ENCODE assay signal across 22 cellular contexts in genomic region chr19:33450689-33451088, GRCh38.
A peak's percentile ranks its signal among the peaks of the same experiment; 100 is the strongest.
DNase-seq lines count a peak whose midpoint lies in the region; ATAC-seq, FAIRE-seq and TF ChIP-seq lines count a peak whose summit lies in the region.
"Had no signal": no experiment of that assay in that cellular context is flagged by ENCODE, and none has a peak within 500 bp of the region (broad histone marks: within the 10 kb centered on the region; RNA-seq: fewer than 3 reads in every experiment).

No MANE protein-coding gene starts in this region.

- H4K91ac ChIP-seq in H1 (replicated peaks; ENCODE audit: insufficient read length, low read length), result no peak overlapping the region

- TF ChIP-seq POLR2A in H1 (IDR thresholded peaks at IDR 0.05; ENCODE audit: control extremely low read depth in 1 of 2, low read depth in 2 of 2, low read length in 2 of 2), result no peak
- no peak for TF ChIP-seq POLR2A in tibial nerve (IDR thresholded peaks at IDR 0.05)

- no peak overlapping the region for H2BK120ac ChIP-seq in H1 (replicated peaks; ENCODE audit: low read depth, low read length)

- peaks cover 0 to 3% of the 10 kb centered on the region in 2 experiments for H4K20me1 ChIP-seq in H1 (replicated peaks in 1 of 2; ENCODE audit: control insufficient read depth in 1 of 2, insufficient read depth in 2 of 2, low read length in 2 of 2)

- TF ChIP-seq EP300 in H1 (IDR thresholded peaks at IDR 0.05; ENCODE audit: borderline replicate concordance in 1 of 2, low read depth in 2 of 2, low read length in 2 of 2), result no peak
- no peak for TF ChIP-seq EP300 in tibial nerve (IDR thresholded peaks at IDR 0.05)

- no peak overlapping the region for H2BK12ac ChIP-seq in H1 (ENCODE audit: low read depth, low read length)

- H3K4me1 ChIP-seq in HEK293 (ENCODE audit: control insufficient read depth, insufficient read depth, low read length) (no peaks in the 10 kb centered on the region), H1 (replicated peaks in 1 of 4; ENCODE audit: control insufficient read depth in 3 of 4, insufficient read depth in 4 of 4, low read length in 3 of 4) (no peaks in the 10 kb centered on the region), tibial nerve (no peaks in the 10 kb centered on the region)

- CTCF ChIA-PET in HEK293 (lab: Yijun Ruan, JAX) (interaction anchor here (1.3 to 4.8 kb wide), 4 partner anchors 10 to 321 kb away, joined by 3 to 21 read pairs (median 10); no protein-coding TSS in a partner anchor), H1 (lab: Charles Lee; ENCODE audit: partially characterized antibody) (interaction anchor here (1.1 to 1.4 kb wide), 3 partner anchors 12 to 141 kb away, joined by 3 to 5 read pairs (median 4); no protein-coding TSS in a partner anchor)

- POLR2A ChIA-PET in HEK293 (lab: Yijun Ruan, JAX) (no interaction called here), H1 (lab: Charles Lee; ENCODE audit: partially characterized antibody) (no interaction called here)

- no peak overlapping the region for H4K5ac ChIP-seq in H1 (ENCODE audit: insufficient read length, low read depth, low read length)

- DNase-seq in CD14-positive monocyte (ENCODE audit: low spot score), result peak; percentile 10
- DNase-seq in H1 (ENCODE audit: low read depth in 1 of 2, low spot score in 2 of 2), result no peak
- DNase-seq in posterior vena cava (ENCODE audit: low spot score), result peak; percentile 51
- DNase-seq in dermis blood vessel endothelial cell, result no peak
- DNase-seq in NCI-H2196 treated with DMSO at 0.1 percent for 48 hours (lab: John Stamatoyannopoulos, UW; ENCODE audit: unreplicated experiment), result no peak
- no peak for DNase-seq in tibial nerve (ENCODE audit: low spot score in 2 of 2)
- DNase-seq: Calu3; CD4-positive, alpha-beta T cell; DMS79 treated with DMSO at 0.1 percent for 48 hours; GM23248; HCEC 1CT; HFFc6; IMR-90; KBM-7 had no signal

- no peak overlapping the region for H2AK5ac ChIP-seq in H1 (ENCODE audit: low read depth, low read length)

- no peak overlapping the region for H3K4me2 ChIP-seq in H1 (ENCODE audit: insufficient read depth in 1 of 2, low read depth in 2 of 2, low read length in 2 of 2)
- H3K4me2 ChIP-seq: BLaER1 treated with 17β-estradiol and CSF1 and Interleukin-3, amounts not matched to agents 10 nM and 100 nM had no signal

- H3K36me3 Mint-ChIP-seq in CD14-positive monocyte, result peaks cover 0 to 11% of the 10 kb centered on the region in 2 donors

- H3K9me3 ChIP-seq in HEK293 (ENCODE audit: control insufficient read depth, insufficient read depth, low read depth, low read length), result no peaks in the 10 kb centered on the region
- no peaks in the 10 kb centered on the region for H3K9me3 ChIP-seq in H1 (ENCODE audit: insufficient read depth in 2 of 2, low read depth in 1 of 2, low read length in 1 of 2)
- H3K9me3 ChIP-seq in tibial nerve, result no peaks in the 10 kb centered on the region
- H3K9me3 ChIP-seq: BLaER1 treated with 17β-estradiol and CSF1 and Interleukin-3, amounts not matched to agents 10 nM and 100 nM had no signal

- 79% methylated on average over 7 of the region's 7 CpGs; no CpG with 5 or more reads in 1 of the 2 experiments for WGBS in H1 (ENCODE audit: extremely low coverage in 1 of 2, insufficient coverage in 1 of 2, insufficient read length in 1 of 2, insufficient replicate concordance in 2 of 2, low coverage in 1 of 2, low lambda C conversion rate in 2 of 2, missing lambda C conversion rate in 1 of 2), 2 experiments
- 96 to 98% methylated on average over 7 of the region's 7 CpGs for WGBS in tibial nerve, 2 donors

- H3K27ac ChIP-seq in HEK293 (ENCODE audit: extremely low read depth, low read depth, low read length) (no peak overlapping the region), H1 (ENCODE audit: low read depth, low read length) (no peak overlapping the region), tibial nerve (no peak overlapping the region)
- H3K27ac ChIP-seq: BLaER1 treated with 17β-estradiol and CSF1 and Interleukin-3, amounts not matched to agents 10 nM and 100 nM; GM23248 had no signal

- no peaks in the 10 kb centered on the region for H3K27me3 ChIP-seq in H1 (replicated peaks in 1 of 4; ENCODE audit: control insufficient read depth in 3 of 4, extremely low read depth in 1 of 4, insufficient read depth in 3 of 4, low read length in 3 of 4)
- no peaks in the 10 kb centered on the region for H3K27me3 ChIP-seq in tibial nerve
- H3K27me3 ChIP-seq: BLaER1 treated with 17β-estradiol and CSF1 and Interleukin-3, amounts not matched to agents 10 nM and 100 nM had no signal

- no peak overlapping the region for H3K23ac ChIP-seq in H1 (ENCODE audit: insufficient read length)

- no peak overlapping the region for H2BK20ac ChIP-seq in H1 (ENCODE audit: low read length)

- no peak overlapping the region for H3K27ac Mint-ChIP-seq in CD14-positive monocyte
- H3K27ac Mint-ChIP-seq: B cell; CD4-positive, alpha-beta T cell; HFFc6 had no signal

- H3K56ac ChIP-seq in H1 (replicated peaks; ENCODE audit: insufficient read length, low read depth, low read length), result no peak overlapping the region

- peak; percentile 19 for FAIRE-seq in H1 (lab: Jason Lieb, UNC)
- FAIRE-seq: GM12878, GM19239, H54, HTR-8/SVneo had no signal

- intact Hi-C loops in CD14-positive monocyte (cut with micrococcal nuclease), result no loop called here
- intact Hi-C loops in posterior vena cava (cut with DNase I), result no loop called here

- H4K8ac ChIP-seq in H1 (ENCODE audit: extremely low read depth, insufficient read depth, low read length), result no peak overlapping the region

- ATAC-seq in GM21526 (IDR thresholded peaks at IDR 0.05; ENCODE audit: low FRiP score, unreplicated experiment), result no peak
- ATAC-seq: GM12878 had no signal

- H3K4me3 ChIP-seq in HEK293 (ENCODE audit: low read depth, low read length), result no peak overlapping the region
- no peak overlapping the region for H3K4me3 ChIP-seq in H1 (ENCODE audit: extremely low read depth in 1 of 4, insufficient read depth in 2 of 4, low read depth in 3 of 4, low read length in 4 of 4)
- no peak overlapping the region for H3K4me3 ChIP-seq in tibial nerve
- H3K4me3 ChIP-seq: BLaER1 treated with 17β-estradiol and CSF1 and Interleukin-3, amounts not matched to agents 10 nM and 100 nM; GM12878; GM23248 had no signal

- no peaks in the 10 kb centered on the region for H3K23me2 ChIP-seq in H1 (ENCODE audit: low read depth, low read length)

- H2AFZ ChIP-seq in H1 (ENCODE audit: low read length), result no peak overlapping the region
- H2AFZ ChIP-seq: GM23248 had no signal

- H3K14ac ChIP-seq in H1 (ENCODE audit: insufficient read length), result no peak overlapping the region

- H3K4me1 Mint-ChIP-seq in CD14-positive monocyte, result no peaks in the 10 kb centered on the region
- H3K4me1 Mint-ChIP-seq: B cell had no signal

- H3K18ac ChIP-seq in H1 (ENCODE audit: extremely low read depth, low read length), result no peak overlapping the region

- no peak overlapping the region for H2BK5ac ChIP-seq in H1 (ENCODE audit: low read depth, low read length)

- no peaks in the 10 kb centered on the region for H3K9me3 Mint-ChIP-seq in CD14-positive monocyte
- H3K9me3 Mint-ChIP-seq: CD4-positive, alpha-beta T cell; HFFc6 had no signal

- TF ChIP-seq CTCF in CD14-positive monocyte (IDR thresholded peaks at IDR 0.05) (no peak), HEK293 (tag by site-specific recombination; IDR thresholded peaks at IDR 0.05) (no peak), H1 (IDR thresholded peaks at IDR 0.05; ENCODE audit: control extremely low read depth in 1 of 3, insufficient read depth in 1 of 3, low read depth in 1 of 3, low read length in 3 of 3) (no peak), tibial nerve (IDR thresholded peaks at IDR 0.05) (no peak)

- H3K79me1 ChIP-seq in H1 (ENCODE audit: low read depth, low read length), result no peaks in the 10 kb centered on the region

- H3K79me2 ChIP-seq in H1 (ENCODE audit: control insufficient read depth in 1 of 2, insufficient read depth in 2 of 2, low read length in 2 of 2), result no peaks in the 10 kb centered on the region

- H3K27me3 Mint-ChIP-seq in CD14-positive monocyte (ENCODE audit: low read depth in 3 of 3), result peaks cover 0 to 4% (median 2%) of the 10 kb centered on the region in 3 donors
- H3K27me3 Mint-ChIP-seq: B cell; CD4-positive, alpha-beta T cell had no signal

- H2BK15ac ChIP-seq in H1 (ENCODE audit: low read length), result no peak overlapping the region

- H3K36me3 ChIP-seq in HEK293 (ENCODE audit: control insufficient read depth in 2 of 2, insufficient read depth in 1 of 2, low read length in 2 of 2) (no peaks in the 10 kb centered on the region), H1 (ENCODE audit: control insufficient read depth in 2 of 4, insufficient read depth in 4 of 4, low read length in 3 of 4) (0 out of 8 replicates have a peak, but pooled peaks cover 0 to 2% (median 0%) of the 10 kb centered on the region in 4 experiments), tibial nerve (peaks cover 0 to 30% (median 0%) of the 10 kb centered on the region in 3 donors)

- no peak overlapping the region for H3K9ac ChIP-seq in H1 (replicated peaks in 1 of 4; ENCODE audit: extremely low read depth in 1 of 4, low read depth in 3 of 4, low read length in 3 of 4)
- H3K9ac ChIP-seq: BLaER1 treated with 17β-estradiol and CSF1 and Interleukin-3, amounts not matched to agents 10 nM and 100 nM; GM23248 had no signal

- no peak overlapping the region for H3K4ac ChIP-seq in H1 (replicated peaks; ENCODE audit: insufficient read length, low read depth, low read length)

- TF ChIP-seq RAD21 in H1 (IDR thresholded peaks at IDR 0.05 in 1 of 2, conservative IDR thresholded peaks at IDR 0.05 in 1 of 2; ENCODE audit: low read depth in 2 of 2, low read length in 2 of 2), result no peak

- no peak overlapping the region for H3K4me3 Mint-ChIP-seq in CD14-positive monocyte
- H3K4me3 Mint-ChIP-seq: B cell; CD4-positive, alpha-beta T cell; HFFc6 had no signal

TF ChIP-seq in HEK293, 187 proteins besides CTCF, POLR2A, EP300 and RAD21:
- no peak for TF ChIP-seq ZSCAN23 (tag by site-specific recombination; IDR thresholded peaks at IDR 0.05)
- no peak for TF ChIP-seq ZNF112 (tag by site-specific recombination; IDR thresholded peaks at IDR 0.05)
- peak; percentile 60 for TF ChIP-seq KLF9 (tag by site-specific recombination; IDR thresholded peaks at IDR 0.05; ENCODE audit: low read depth)

TF ChIP-seq in H1, 55 proteins besides CTCF, POLR2A, EP300 and RAD21:
- TF ChIP-seq ASH2L (IDR thresholded peaks at IDR 0.05; ENCODE audit: low read length) (no peak), EGR1 (IDR thresholded peaks at IDR 0.05; ENCODE audit: borderline replicate concordance, low read depth, low read length) (no peak), TEAD4 (IDR thresholded peaks at IDR 0.05; ENCODE audit: low read depth, low read length) (no peak), POU5F1 (IDR thresholded peaks at IDR 0.05; ENCODE audit: low read depth, low read length) (no peak)

Comparison
In these comparisons a context has a peak if more than half of its experiments do, and no peak if none do; other contexts are left out.
1. DNase-seq: peak in CD14-positive monocyte (single experiment) and posterior vena cava (single experiment); none in H1 (0 of 2), dermis blood vessel endothelial cell (single experiment), NCI-H2196 treated with DMSO at 0.1 percent for 48 hours (single experiment) and tibial nerve (0 of 2).